19 cellular contexts compared by ENCODE assay signal in genomic region chr2:193154076-193154475, GRCh38.
DNase-seq lines count a peak whose midpoint lies in the region; TF ChIP-seq lines count a peak whose summit lies in the region.
"Had no signal": no experiment of that assay in that cellular context is flagged by ENCODE, and none has a peak within 500 bp of the region (broad histone marks: within the 10 kb centered on the region; RNA-seq: fewer than 3 reads in every experiment).

No MANE protein-coding gene starts in this region.

- in situ Hi-C loops in mammary epithelial cell (cut with MboI; ENCODE audit: low sequenced_read_pairs in 2 of 2): no loop called here

- H3K36me3 ChIP-seq in mammary epithelial cell (ENCODE audit: insufficient read depth, low read length) (no peaks in the 10 kb centered on the region), smooth muscle cell (ENCODE audit: low read depth) (no peaks in the 10 kb centered on the region), Caco-2 (ENCODE audit: control insufficient read depth, insufficient read depth, low read length) (no peaks in the 10 kb centered on the region)
- H3K36me3 ChIP-seq: BLaER1 treated with 17β-estradiol and CSF1 and Interleukin-3, amounts not matched to agents 10 nM and 100 nM had no signal

- TF ChIP-seq CTCF in mammary epithelial cell (conservative IDR thresholded peaks at IDR 0.05 in 1 of 2, IDR thresholded peaks at IDR 0.05 in 1 of 2; ENCODE audit: extremely low read depth in 1 of 2, insufficient read depth in 1 of 2, low read depth in 1 of 2, low read length in 2 of 2) (no peak), smooth muscle cell (IDR thresholded peaks at IDR 0.05; ENCODE audit: borderline replicate concordance, insufficient read depth, poor library complexity, severe bottlenecking) (no peak), Caco-2 (IDR thresholded peaks at IDR 0.05; ENCODE audit: insufficient read depth in 1 of 2, low read depth in 1 of 2, low read length in 1 of 2, severe bottlenecking in 1 of 2, unreplicated experiment in 1 of 2) (no peak)

- H3K27me3 ChIP-seq in mammary epithelial cell (ENCODE audit: insufficient read depth, low read length) (no peaks in the 10 kb centered on the region), smooth muscle cell (ENCODE audit: low read depth) (no peaks in the 10 kb centered on the region), Caco-2 (replicated peaks; ENCODE audit: control insufficient read depth, insufficient read depth, low read length) (no peaks in the 10 kb centered on the region)
- H3K27me3 ChIP-seq: BLaER1 treated with 17β-estradiol and CSF1 and Interleukin-3, amounts not matched to agents 10 nM and 100 nM had no signal

- H3K9ac ChIP-seq in mammary epithelial cell (ENCODE audit: insufficient read depth, low read length) (no peak overlapping the region), smooth muscle cell (ENCODE audit: low read depth) (no peak overlapping the region)
- H3K9ac ChIP-seq: BLaER1 treated with 17β-estradiol and CSF1 and Interleukin-3, amounts not matched to agents 10 nM and 100 nM had no signal

- H2AFZ ChIP-seq in mammary epithelial cell (ENCODE audit: low read depth, low read length): peak overlapping the region; percentile 75
- no peak overlapping the region for H2AFZ ChIP-seq in smooth muscle cell (ENCODE audit: low read depth)

- H4K20me1 ChIP-seq in mammary epithelial cell (ENCODE audit: insufficient read depth, low read length): no peaks in the 10 kb centered on the region
- H4K20me1 ChIP-seq in smooth muscle cell (ENCODE audit: low read depth): no peaks in the 10 kb centered on the region
- H4K20me1 ChIP-seq: BLaER1 treated with 17β-estradiol and CSF1 and Interleukin-3, amounts not matched to agents 10 nM and 100 nM had no signal

- no peaks in the 10 kb centered on the region for H3K27me3 Mint-ChIP-seq in Caco-2 (ENCODE audit: insufficient read depth, unreplicated experiment)
- H3K27me3 Mint-ChIP-seq: B cell had no signal

- CTCF ChIA-PET in mammary epithelial cell (lab: Charles Lee; ENCODE audit: low non-redundant PET) (no interaction called here), Caco-2 (lab: Charles Lee) (no interaction called here)

- POLR2A ChIA-PET in Caco-2 (lab: Charles Lee): no interaction called here

- peak; percentile 4 for DNase-seq in NCI-H82 (lab: John Stamatoyannopoulos, UW)
- no peak for DNase-seq in NCI-H82 treated with DMSO at 0.1 percent for 48 hours (lab: John Stamatoyannopoulos, UW; ENCODE audit: unreplicated experiment)
- no peak for DNase-seq in mammary epithelial cell
- peak; percentile 50 for DNase-seq in foreskin melanocyte
- no peak for DNase-seq in smooth muscle cell (lab: John Stamatoyannopoulos, UW; ENCODE audit: unreplicated experiment)
- DNase-seq in NCI-H345 (lab: John Stamatoyannopoulos, UW): no peak
- DNase-seq in stimulated activated CD4-positive, alpha-beta T cell treated with anti-CD3 and anti-CD28 coated beads, Interleukin-12 subunit alpha, Interleukin-12 subunit beta, amount 100 ng/mL, for 4 hours: no peak
- DNase-seq in Caco-2: no peak
- DNase-seq: CD8-positive, alpha-beta T cell; DMS 273 treated with DMSO at 0.1 percent for 48 hours; DMS53; DND-41; EL; GOT3; H7 had no signal

- no peaks in the 10 kb centered on the region for H3K4me1 Mint-ChIP-seq in Caco-2 (ENCODE audit: low read depth, unreplicated experiment)
- H3K4me1 Mint-ChIP-seq: B cell had no signal

- H3K79me2 ChIP-seq in mammary epithelial cell (ENCODE audit: insufficient read depth, low read length) (no peaks in the 10 kb centered on the region), smooth muscle cell (ENCODE audit: low read depth) (no peaks in the 10 kb centered on the region)

- dilution Hi-C loops in mammary epithelial cell (cut with HindIII; ENCODE audit: low sequenced_read_pairs): no loop called here

- H3K4me3 ChIP-seq in mammary epithelial cell (replicated peaks in 1 of 3; ENCODE audit: insufficient read depth in 1 of 3, low read depth in 2 of 3, low read length in 3 of 3) (peak overlapping the region in 1 of 3 experiments; percentile 29), smooth muscle cell (no peak overlapping the region), Caco-2 (ENCODE audit: low read depth, low read length) (no peak overlapping the region)
- H3K4me3 ChIP-seq: BLaER1 treated with 17β-estradiol and CSF1 and Interleukin-3, amounts not matched to agents 10 nM and 100 nM; GM12878 had no signal

- no peaks in the 10 kb centered on the region for H3K36me3 Mint-ChIP-seq in Caco-2 (ENCODE audit: insufficient read depth, unreplicated experiment)
- H3K36me3 Mint-ChIP-seq: CD8-positive, alpha-beta T cell had no signal

- H3K27ac ChIP-seq in mammary epithelial cell (ENCODE audit: insufficient read depth, low read depth, low read length): peak overlapping the region; percentile 55
- H3K27ac ChIP-seq in smooth muscle cell (ENCODE audit: low read depth): peak overlapping the region; percentile 23
- H3K27ac ChIP-seq: 22Rv1; BLaER1 treated with 17β-estradiol and CSF1 and Interleukin-3, amounts not matched to agents 10 nM and 100 nM had no signal

- no peaks in the 10 kb centered on the region for H3K9me3 ChIP-seq in mammary epithelial cell (replicated peaks; ENCODE audit: insufficient read depth, low read length)
- no peaks in the 10 kb centered on the region for H3K9me3 ChIP-seq in smooth muscle cell (replicated peaks; ENCODE audit: low read depth)
- H3K9me3 ChIP-seq in Caco-2: no peaks in the 10 kb centered on the region
- H3K9me3 ChIP-seq: BLaER1 treated with 17β-estradiol and CSF1 and Interleukin-3, amounts not matched to agents 10 nM and 100 nM had no signal

- intact Hi-C loops in mammary epithelial cell (cut with micrococcal nuclease) (no loop called here), Caco-2 (cut with micrococcal nuclease; ENCODE audit: unreplicated experiment) (no loop called here)

- no peaks in the 10 kb centered on the region for H3K9me3 Mint-ChIP-seq in Caco-2 (ENCODE audit: unreplicated experiment)
- H3K9me3 Mint-ChIP-seq: CD8-positive, alpha-beta T cell had no signal

- BruUV-seq in mammary epithelial cell (replicated peaks; lab: Mats Ljungman, UMichigan) (no TSS peak), Caco-2 (replicated peaks; lab: Mats Ljungman, UMichigan) (no TSS peak)

- no peaks in the 10 kb centered on the region for H3F3A ChIP-seq in smooth muscle cell (ENCODE audit: low read depth)

- no peak overlapping the region for H3K27ac Mint-ChIP-seq in Caco-2 (ENCODE audit: unreplicated experiment)
- H3K27ac Mint-ChIP-seq: B cell; CD8-positive, alpha-beta T cell had no signal

- H3K4me1 ChIP-seq in mammary epithelial cell (ENCODE audit: insufficient read depth, low read length): peaks cover 4% of the 10 kb centered on the region
- no peaks in the 10 kb centered on the region for H3K4me1 ChIP-seq in smooth muscle cell (ENCODE audit: low read depth)
- H3K4me1 ChIP-seq in Caco-2: no peaks in the 10 kb centered on the region; the same call in 1 of the 2 replicates
- H3K4me1 ChIP-seq: BLaER1 treated with 17β-estradiol and CSF1 and Interleukin-3, amounts not matched to agents 10 nM and 100 nM had no signal

- H3K4me3 Mint-ChIP-seq in Caco-2 (ENCODE audit: unreplicated experiment): no peak overlapping the region
- H3K4me3 Mint-ChIP-seq: B cell; CD8-positive, alpha-beta T cell had no signal

- H3K4me2 ChIP-seq in mammary epithelial cell (ENCODE audit: insufficient read depth, low read depth, low read length) (peak overlapping the region; percentile 74), smooth muscle cell (no peak overlapping the region)
- H3K4me2 ChIP-seq: BLaER1 treated with 17β-estradiol and CSF1 and Interleukin-3, amounts not matched to agents 10 nM and 100 nM had no signal

- 18% methylated on average over 5 of the region's 5 CpGs for WGBS in mammary epithelial cell (ENCODE audit: low coverage, missing lambda C conversion rate)
- 91% methylated on average over 5 of the region's 5 CpGs for WGBS in smooth muscle cell (ENCODE audit: low lambda C conversion rate)

Comparison
In these comparisons a context has a peak if more than half of its experiments do, and no peak if none do; other contexts are left out.
1. DNase-seq: peak in NCI-H82 (single experiment) and foreskin melanocyte (single experiment); none in NCI-H82 treated with DMSO at 0.1 percent for 48 hours (single experiment), mammary epithelial cell (single experiment), smooth muscle cell (single experiment), NCI-H345 (single experiment), stimulated activated CD4-positive, alpha-beta T cell treated with anti-CD3 and anti-CD28 coated beads, Interleukin-12 subunit alpha, Interleukin-12 subunit beta, amount 100 ng/mL, for 4 hours (single experiment) and Caco-2 (0 of 2).